Comparison of ENCODE assay signal across 8 cellular contexts in the genomic region with DNA sequence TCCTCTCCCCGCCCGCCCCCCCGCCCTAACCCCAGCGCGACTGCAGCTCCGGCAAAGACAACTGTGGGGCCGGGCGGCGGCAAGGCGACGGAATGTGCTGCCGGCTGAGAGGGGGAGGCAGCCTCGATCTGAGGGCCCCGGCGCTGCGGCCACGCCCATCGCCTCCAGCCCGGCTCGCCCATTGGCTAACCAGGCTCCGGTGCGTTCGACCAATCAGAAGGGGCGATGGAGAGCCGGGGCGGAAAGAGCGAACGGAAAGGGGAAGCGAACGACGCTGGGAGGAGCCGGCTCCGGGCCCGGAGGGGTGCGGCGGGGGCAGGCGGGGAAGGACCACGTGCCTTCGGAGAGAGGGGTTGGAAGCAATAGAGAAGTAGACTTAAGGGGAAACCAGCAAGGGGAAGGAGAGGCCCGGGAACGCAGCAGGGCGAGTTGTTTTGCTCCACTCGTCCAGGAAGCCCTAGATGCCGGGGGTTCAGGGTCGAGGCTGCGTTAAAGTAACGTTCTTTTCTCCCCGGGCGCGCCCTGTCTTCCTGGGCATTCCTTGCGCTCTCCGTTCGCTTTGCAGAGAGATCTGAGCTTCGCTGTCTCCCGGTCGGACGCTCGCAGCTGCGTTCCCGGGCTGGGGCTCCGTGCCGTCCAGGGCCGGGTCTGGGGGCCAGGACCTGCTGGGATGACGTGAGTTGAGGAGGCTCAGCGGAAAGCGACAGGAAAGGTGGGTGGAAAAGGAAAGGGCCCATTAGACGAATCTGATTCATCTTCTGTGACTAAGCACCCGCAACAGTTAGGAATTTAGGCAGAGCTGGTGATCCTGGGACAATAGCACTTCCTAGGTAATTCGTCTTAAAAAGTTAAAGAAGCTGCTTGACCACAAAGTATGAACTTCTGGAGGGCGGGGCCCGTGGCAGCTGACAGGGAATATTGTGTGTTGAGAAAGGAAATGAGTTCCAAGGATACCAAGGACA. TPM values are rescaled to one million over a fixed set of nuclear protein-coding genes. Genes with fewer than 3 reads are reported as not detected.
DNase-seq lines count a peak whose midpoint lies in the region; ATAC-seq and TF ChIP-seq lines count a peak whose summit lies in the region.

A gene with protein sequence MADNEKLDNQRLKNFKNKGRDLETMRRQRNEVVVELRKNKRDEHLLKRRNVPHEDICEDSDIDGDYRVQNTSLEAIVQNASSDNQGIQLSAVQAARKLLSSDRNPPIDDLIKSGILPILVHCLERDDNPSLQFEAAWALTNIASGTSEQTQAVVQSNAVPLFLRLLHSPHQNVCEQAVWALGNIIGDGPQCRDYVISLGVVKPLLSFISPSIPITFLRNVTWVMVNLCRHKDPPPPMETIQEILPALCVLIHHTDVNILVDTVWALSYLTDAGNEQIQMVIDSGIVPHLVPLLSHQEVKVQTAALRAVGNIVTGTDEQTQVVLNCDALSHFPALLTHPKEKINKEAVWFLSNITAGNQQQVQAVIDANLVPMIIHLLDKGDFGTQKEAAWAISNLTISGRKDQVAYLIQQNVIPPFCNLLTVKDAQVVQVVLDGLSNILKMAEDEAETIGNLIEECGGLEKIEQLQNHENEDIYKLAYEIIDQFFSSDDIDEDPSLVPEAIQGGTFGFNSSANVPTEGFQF (minus strand): TSS at position 130 of the 962 bp plus-strand sequence. CDS start 289 bp downstream, outside the sequence.

- CTCF ChIA-PET in activated CD4-positive, alpha-beta T cell treated with anti-CD3 and anti-CD28 coated beads for 36 hours (lab: Charles Lee), result interaction anchor here (0.9 kb wide), 1 partner anchor 9 kb away, joined by 3 read pairs; no protein-coding TSS in a partner anchor

- intact Hi-C loops in activated CD4-positive, alpha-beta T cell treated with anti-CD3 and anti-CD28 coated beads for 36 hours (cut with DNase I, micrococcal nuclease), result loop anchor here (1.0 to 10.0 kb wide), 6 partner anchors 116 to 1761 kb away; a partner anchor contains a TSS

- H3K36me3 Mint-ChIP-seq in activated CD4-positive, alpha-beta T cell treated with anti-CD3 and anti-CD28 coated beads for 36 hours (ENCODE audit: low read depth), result peaks cover 33% of the 10 kb centered on the region

- peaks cover 5% of the 10 kb centered on the region for H3K9me3 Mint-ChIP-seq in activated CD4-positive, alpha-beta T cell treated with anti-CD3 and anti-CD28 coated beads for 36 hours (ENCODE audit: low read depth)

- POLR2A ChIA-PET in activated CD4-positive, alpha-beta T cell treated with anti-CD3 and anti-CD28 coated beads for 36 hours (lab: Charles Lee), result interaction anchor here (0.5 to 0.6 kb wide), 2 partner anchors 121 to 601 kb away, joined by 4 to 5 read pairs; no protein-coding TSS in a partner anchor

- peak within 1 kb of the TSS; percentile 95 for H3K4me3 Mint-ChIP-seq in activated CD4-positive, alpha-beta T cell treated with anti-CD3 and anti-CD28 coated beads for 36 hours

- no peaks in the 10 kb centered on the region for H3K27me3 Mint-ChIP-seq in activated CD4-positive, alpha-beta T cell treated with anti-CD3 and anti-CD28 coated beads for 36 hours

- peak within 1 kb of the TSS; percentile 96 for H3K27ac Mint-ChIP-seq in activated CD4-positive, alpha-beta T cell treated with anti-CD3 and anti-CD28 coated beads for 36 hours

- no peak for TF ChIP-seq CTCF in choroid plexus epithelial cell (conservative IDR thresholded peaks at IDR 0.05; ENCODE audit: low read depth, low read length)

- DNase-seq in Ammon's horn (ENCODE audit: low spot score), result peak; percentile 98
- peak; percentile 93 for DNase-seq in GM19238 (ENCODE audit: insufficient read length, low spot score)
- DNase-seq in NCI-H524 (lab: John Stamatoyannopoulos, UW), result peak; percentile 97 to 98
- DNase-seq in activated CD4-positive, alpha-beta T cell treated with anti-CD3 and anti-CD28 coated beads for 36 hours, result peak; percentile 98
- DNase-seq in choroid plexus epithelial cell (ENCODE audit: low read depth), result peak; percentile 98
- peak; percentile 93 for DNase-seq in kidney glomerular epithelial cell (lab: John Stamatoyannopoulos, UW)
- peak; percentile 90 to 92 for DNase-seq in stimulated activated CD4-positive, alpha-beta T cell treated with anti-CD3 and anti-CD28 coated beads, Interleukin-1b, Interleukin-23, amount 100 ng/mL, for 1 hour (ENCODE audit: low read depth in 2 of 2)

- peak; percentile 93 for ATAC-seq in HG03442 (IDR thresholded peaks at IDR 0.05; ENCODE audit: unreplicated experiment)
- peak; percentile 93 for ATAC-seq in activated CD4-positive, alpha-beta T cell treated with anti-CD3 and anti-CD28 coated beads for 36 hours

- peak within 1 kb of the TSS; percentile 81 for H3K4me3 ChIP-seq in choroid plexus epithelial cell (ENCODE audit: low read depth, low read length)

- peaks cover 43% of the 10 kb centered on the region for H3K4me1 Mint-ChIP-seq in activated CD4-positive, alpha-beta T cell treated with anti-CD3 and anti-CD28 coated beads for 36 hours

RNA-seq across cellular contexts. Expression of the gene that starts here (rescaled TPM):
- 10 to 100 TPM; 57.0 to 68.5 TPM for total RNA-seq in activated CD4-positive, alpha-beta T cell treated with anti-CD3 and anti-CD28 coated beads for 36 hours

Comparison
In these comparisons a context has a peak if more than half of its experiments do, and no peak if none do; other contexts are left out.
1. Peak in every context shown above with its lines: DNase-seq, ATAC-seq and H3K4me3 ChIP-seq.